Comparison of ENCODE assay signal across 23 cellular contexts in genomic region chr4:111499291-111499690, GRCh38.
"Had no signal": no experiment of that assay in that cellular context is flagged by ENCODE, and none has a peak within 500 bp of the region (broad histone marks: within the 10 kb centered on the region; RNA-seq: fewer than 3 reads in every experiment).

No MANE protein-coding gene starts in this region.

- H3K9me3 ChIP-seq: left lung, lower lobe of right lung, ovary, right atrium auricular region, spleen, suprapubic skin, thoracic aorta, tibial nerve, uterus had no signal

- H3K27me3 ChIP-seq: left lung, ovary, spleen, suprapubic skin, tibial nerve, uterus had no signal

- H3K36me3 ChIP-seq: left lung, lower lobe of right lung, ovary, right atrium auricular region, spleen, suprapubic skin, thoracic aorta, tibial nerve, uterus had no signal

- FAIRE-seq: islet of Langerhans, kidney had no signal

- H3K4me1 ChIP-seq: left lung, lower lobe of right lung, right atrium auricular region, spleen, suprapubic skin, tibial nerve, uterus had no signal

- H3K27ac ChIP-seq: left lung, lower lobe of right lung, ovary, right atrium auricular region, skin epidermis, spleen, suprapubic skin, thoracic aorta, tibial nerve, uterus had no signal

- DNase-seq: hypothalamus; immature natural killer cell; kidney; left colon; left lung; lower lobe of right lung; mammary epithelial cell; mesendoderm; naive B cell; natural killer cell; ovary; spleen; stimulated activated CD4-positive, alpha-beta T cell treated with anti-CD3 and anti-CD28 coated beads, Interleukin-4, amount 100 ng/mL, for 24 hours; stimulated activated naive CD4-positive, alpha-beta T cell; uterus had no signal

- ATAC-seq: left colon; left lung; lower lobe of right lung; natural killer cell; sciatic nerve; stimulated activated effector memory CD8-positive, alpha-beta T cell treated with anti-CD3 and anti-CD28 coated beads, Interleukin-12 subunit alpha, Interleukin-12 subunit beta, amount 100 ng/mL, for 72 hours had no signal

- H3K4me3 ChIP-seq: left lung, lower lobe of right lung, ovary, right atrium auricular region, skin epidermis, spleen, suprapubic skin, thoracic aorta, tibial nerve, uterus had no signal
